In the genomic region with DNA sequence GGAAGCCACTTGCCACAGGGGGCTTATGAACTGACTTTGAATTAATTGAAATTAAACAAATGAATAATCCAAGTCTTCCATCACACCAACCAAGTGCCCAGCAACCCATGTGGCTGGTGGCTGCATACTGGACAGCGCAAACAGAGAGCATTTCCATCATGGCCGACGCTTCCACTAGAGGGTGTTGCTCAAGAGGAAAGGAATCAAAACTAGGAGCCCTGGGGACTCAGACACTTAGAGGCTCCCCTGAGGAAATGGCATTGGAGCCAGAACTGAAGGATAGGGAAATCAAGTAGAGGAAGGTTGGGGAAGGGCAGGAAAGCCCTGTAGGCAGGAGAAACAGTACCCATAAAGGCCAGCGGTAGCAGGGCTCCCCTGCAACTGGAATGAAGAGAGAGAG, we compare ENCODE assay signal across 17 cellular contexts. TPM values are rescaled to one million over a fixed set of nuclear protein-coding genes. Genes with fewer than 3 reads are reported as not detected.
DNase-seq lines count a peak whose midpoint lies in the region; ATAC-seq, FAIRE-seq and TF ChIP-seq lines count a peak whose summit lies in the region.
"Had no signal": no experiment of that assay in that cellular context is flagged by ENCODE, and none has a peak within 500 bp of the region (broad histone marks: within the 10 kb centered on the region; RNA-seq: fewer than 3 reads in every experiment).

No MANE protein-coding gene starts in this region.

- CTCF ChIA-PET in Panc1 (lab: Charles Lee), result no interaction called here

- H3K9me3 ChIP-seq in BE2C, result no peaks in the 10 kb centered on the region
- H3K9me3 ChIP-seq in Panc1 (ENCODE audit: control insufficient read depth, insufficient read depth, low read depth, low read length), result no peaks in the 10 kb centered on the region
- H3K9me3 ChIP-seq: SJCRH30 had no signal

- H3K27me3 ChIP-seq in BE2C (no peaks in the 10 kb centered on the region; the same call in 1 of the 2 replicates), GM23338 (ENCODE audit: insufficient read depth) (no peaks in the 10 kb centered on the region), Panc1 (ENCODE audit: control insufficient read depth, insufficient read depth, low read length) (peaks cover 5% of the 10 kb centered on the region; the same call in 1 of the 2 replicates)
- H3K27me3 ChIP-seq: SJCRH30 had no signal

- no peaks in the 10 kb centered on the region for H3K36me3 ChIP-seq in BE2C
- H3K36me3 ChIP-seq in GM23338 (ENCODE audit: insufficient read depth), result no peaks in the 10 kb centered on the region
- H3K36me3 ChIP-seq in Panc1 (ENCODE audit: control insufficient read depth, insufficient read depth, low read length), result no peaks in the 10 kb centered on the region
- H3K36me3 ChIP-seq: SJCRH30 had no signal

- FAIRE-seq in RCC 7860 (lab: Jason Lieb, UNC), result no peak
- FAIRE-seq: D721Med, HTR-8/SVneo had no signal

- H3K27ac Mint-ChIP-seq in GM23338, result no peak overlapping the region
- H3K27ac Mint-ChIP-seq: T-helper 17 cell had no signal

- H3F3A ChIP-seq in GM23338 (replicated peaks; ENCODE audit: low read depth), result no peaks in the 10 kb centered on the region

- H3K4me3 ChIP-seq in BE2C (ENCODE audit: low read depth, low read length) (no peak overlapping the region), GM23338 (no peak overlapping the region), Panc1 (ENCODE audit: low read depth in 2 of 2, low read length in 2 of 2) (no peak overlapping the region)
- H3K4me3 ChIP-seq: SJCRH30 had no signal

- POLR2A ChIA-PET in Panc1 (lab: Charles Lee), result no interaction called here

- intact Hi-C loops in Panc1 (cut with micrococcal nuclease; ENCODE audit: unreplicated experiment), result no loop called here

- no peaks in the 10 kb centered on the region for H3K9me3 Mint-ChIP-seq in GM23338

- no peak overlapping the region for H3K4me3 Mint-ChIP-seq in GM23338
- H3K4me3 Mint-ChIP-seq: CD4-positive, alpha-beta memory T cell; T-helper 17 cell had no signal

- H3K27ac ChIP-seq in GM23338 (ENCODE audit: low read depth) (no peak overlapping the region), Panc1 (ENCODE audit: low read length) (no peak overlapping the region)
- H3K27ac ChIP-seq: SJCRH30 had no signal

- DNase-seq in BE2C (no peak), GM23338 (ENCODE audit: low spot score) (peak; percentile 48), Panc1 (ENCODE audit: low read depth, low spot score) (no peak), iPS-NIHi11 (ENCODE audit: low spot score) (peak; percentile 28), RCC 7860 (ENCODE audit: low spot score) (no peak), glomerular visceral epithelial cell (ENCODE audit: extremely low spot score) (no peak), DMS114 treated with DMSO at 0.1 percent for 48 hours (lab: John Stamatoyannopoulos, UW; ENCODE audit: unreplicated experiment) (no peak)
- DNase-seq: CD4-positive, alpha-beta memory T cell; NCI-H1417 treated with DMSO at 0.1 percent for 48 hours; NCI-H2029 treated with DMSO at 0.1 percent for 48 hours; NCI-H510A treated with DMSO at 0.1 percent for 48 hours; OCI-M1; SJCRH30; T-helper 17 cell had no signal

- no peaks in the 10 kb centered on the region for H4K20me1 ChIP-seq in GM23338 (replicated peaks; ENCODE audit: insufficient read depth)

- ATAC-seq in GM23338 (peak; percentile 67), Panc1 (peak; percentile 70), HG03039 (IDR thresholded peaks at IDR 0.05; ENCODE audit: unreplicated experiment) (no peak)
- ATAC-seq: T-helper 17 cell had no signal

- in situ Hi-C loops in Panc1 (cut with HindIII; ENCODE audit: low pct_unique_long_range_greater_than_20kb, low sequenced_read_pairs), result no loop called here

- H3K9me2 ChIP-seq in GM23338 (ENCODE audit: insufficient read depth), result 0 out of 2 replicates have a peak, but pooled peaks cover 6% of the 10 kb centered on the region

- H3K4me2 ChIP-seq in GM23338, result no peak overlapping the region

- H3K36me3 Mint-ChIP-seq in GM23338 (ENCODE audit: low read depth), result no peaks in the 10 kb centered on the region
- H3K36me3 Mint-ChIP-seq: CD4-positive, alpha-beta memory T cell had no signal

- peaks cover 3% of the 10 kb centered on the region for H3K4me1 Mint-ChIP-seq in GM23338
- H3K4me1 Mint-ChIP-seq: CD4-positive, alpha-beta memory T cell; T-helper 17 cell had no signal

- peak; percentile 2; the same call in 1 of the 2 replicates for TF ChIP-seq CTCF in BE2C (IDR thresholded peaks at IDR 0.05; ENCODE audit: low read depth, low read length)
- peak; percentile 30 to 51 for TF ChIP-seq CTCF in GM23338 (conservative IDR thresholded peaks at IDR 0.05; ENCODE audit: low read depth in 2 of 2)
- TF ChIP-seq CTCF in Panc1 (IDR thresholded peaks at IDR 0.05), result peak; percentile 36

- peak overlapping the region; percentile 86 for H2AFZ ChIP-seq in GM23338

- H3K4me1 ChIP-seq in BE2C, result no peaks in the 10 kb centered on the region
- H3K4me1 ChIP-seq in GM23338 (ENCODE audit: insufficient read depth), result peaks cover 7% of the 10 kb centered on the region; the same call in 1 of the 2 replicates
- no peaks in the 10 kb centered on the region for H3K4me1 ChIP-seq in Panc1 (ENCODE audit: control insufficient read depth, insufficient read depth, low read length)
- H3K4me1 ChIP-seq: SJCRH30 had no signal

- peaks cover 3% of the 10 kb centered on the region for H3K27me3 Mint-ChIP-seq in GM23338 (ENCODE audit: insufficient read depth, low read depth, poor library complexity)

- BruUV-seq in Panc1 (replicated peaks; lab: Mats Ljungman, UMichigan), result no TSS peak

- no peaks in the 10 kb centered on the region for H3K79me2 ChIP-seq in GM23338 (replicated peaks; ENCODE audit: insufficient read depth)

TF ChIP-seq in GM23338, 12 proteins besides CTCF, POLR2A, EP300 and RAD21 (continues in another document):
- no peak for TF ChIP-seq CREB1 (CRISPR knock-in tag; IDR thresholded peaks at IDR 0.05; ENCODE audit: low read depth)
- TF ChIP-seq ZNF462 (CRISPR knock-in tag; IDR thresholded peaks at IDR 0.05), result no peak

RNA-seq across cellular contexts. Expression of gene NUAK1, which starts 50.6 kb away (rescaled TPM):
- polyA plus RNA-seq in BE2C (2012; ENCODE audit: insufficient read depth, insufficient read length, low read depth), result 0.94 TPM
- 15.4 and 16.9 TPM in 2 replicates for total RNA-seq in GM23338 (2014; rRNA removed; shearing (Covaris generic))
- 4.7 and 5.4 TPM in 2 replicates for polyA plus RNA-seq in GM23338 (2016; fragmentation: Nextera tagmentation; extraction: Ambion mirVana)
- total RNA-seq in Panc1 (2021; ENCODE audit: unreplicated experiment), result 50.3 TPM
- 33.2 TPM for polyA plus RNA-seq in Panc1 (2012; ENCODE audit: insufficient read length)
- total RNA-seq: CD4-positive, alpha-beta memory T cell had no signal
- polyA plus RNA-seq: CD4-positive, alpha-beta memory T cell had no signal

RNA-seq across cellular contexts. Expression of gene CKAP4, which starts 58.5 kb away (rescaled TPM):
- 41.7 TPM for polyA plus RNA-seq in BE2C (2012; ENCODE audit: insufficient read depth, insufficient read length, low read depth)
- total RNA-seq in GM23338 (2014; rRNA removed; shearing (Covaris generic)), result 54.8 and 58.8 TPM in 2 replicates
- polyA plus RNA-seq in GM23338 (2016; fragmentation: Nextera tagmentation; extraction: Ambion mirVana), result 32.3 and 35.2 TPM in 2 replicates
- 95.9 TPM for total RNA-seq in Panc1 (2021; ENCODE audit: unreplicated experiment)
- polyA plus RNA-seq in Panc1 (2012; ENCODE audit: insufficient read length), result 100 TPM

Comparison
In these comparisons a context has a peak if more than half of its experiments do, and no peak if none do; other contexts are left out.
1. DNase-seq: peak in GM23338 (single experiment) and iPS-NIHi11 (single experiment); none in BE2C (single experiment), Panc1 (single experiment), RCC 7860 (single experiment), glomerular visceral epithelial cell (single experiment) and DMS114 treated with DMSO at 0.1 percent for 48 hours (single experiment).
2. Peak in every context shown above with its lines, with median percentiles within 50 percentile points of each other: CTCF ChIP-seq.